ENCODE assay signal across 1 cellular context in the genomic region with DNA sequence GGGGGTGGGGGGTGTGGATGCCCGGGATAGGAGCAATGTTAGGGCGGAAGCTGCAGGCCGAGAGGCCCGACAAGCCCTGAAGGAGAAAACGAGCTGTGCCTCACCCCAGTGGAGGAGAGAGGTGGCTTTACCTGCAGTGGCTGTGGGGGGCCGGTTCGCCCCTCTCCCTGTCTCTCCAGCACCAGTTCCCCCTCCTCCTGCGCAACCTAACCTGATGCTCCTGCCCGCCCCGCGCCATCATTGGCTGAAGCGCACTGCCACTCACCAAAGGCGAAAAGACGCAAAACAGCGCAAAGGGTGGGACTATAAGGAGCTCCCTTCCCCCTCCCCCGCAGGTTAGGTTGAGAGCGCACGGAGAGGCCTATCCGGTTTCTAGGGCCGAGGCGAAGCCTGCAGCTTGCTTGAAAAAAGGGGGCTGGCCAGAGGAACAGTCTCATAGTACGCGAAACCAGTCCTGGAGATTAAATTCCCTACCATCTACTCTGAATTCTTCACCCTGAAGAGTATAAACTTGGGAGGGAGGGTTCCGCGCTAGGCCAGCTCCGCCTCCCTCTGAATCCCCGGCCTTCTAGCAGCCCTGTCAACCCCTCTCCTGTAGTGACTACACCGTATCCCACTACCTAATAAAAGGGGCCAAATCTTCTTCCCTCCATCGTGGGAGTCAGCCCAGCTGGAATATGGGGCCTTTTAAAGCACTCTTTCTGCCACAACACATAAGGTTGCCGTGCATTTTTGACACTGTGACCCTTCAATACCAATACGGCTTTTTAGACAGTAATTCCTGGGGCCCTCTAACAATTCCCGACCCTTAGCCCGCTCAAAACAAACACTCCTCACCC.
TF ChIP-seq lines count a peak whose summit lies in the region.

No MANE protein-coding gene starts in this region.

TF ChIP-seq in HepG2, 621 proteins besides CTCF, POLR2A, EP300 and RAD21 (continued from another document and continues in another):
- TF ChIP-seq, protein P1, sequence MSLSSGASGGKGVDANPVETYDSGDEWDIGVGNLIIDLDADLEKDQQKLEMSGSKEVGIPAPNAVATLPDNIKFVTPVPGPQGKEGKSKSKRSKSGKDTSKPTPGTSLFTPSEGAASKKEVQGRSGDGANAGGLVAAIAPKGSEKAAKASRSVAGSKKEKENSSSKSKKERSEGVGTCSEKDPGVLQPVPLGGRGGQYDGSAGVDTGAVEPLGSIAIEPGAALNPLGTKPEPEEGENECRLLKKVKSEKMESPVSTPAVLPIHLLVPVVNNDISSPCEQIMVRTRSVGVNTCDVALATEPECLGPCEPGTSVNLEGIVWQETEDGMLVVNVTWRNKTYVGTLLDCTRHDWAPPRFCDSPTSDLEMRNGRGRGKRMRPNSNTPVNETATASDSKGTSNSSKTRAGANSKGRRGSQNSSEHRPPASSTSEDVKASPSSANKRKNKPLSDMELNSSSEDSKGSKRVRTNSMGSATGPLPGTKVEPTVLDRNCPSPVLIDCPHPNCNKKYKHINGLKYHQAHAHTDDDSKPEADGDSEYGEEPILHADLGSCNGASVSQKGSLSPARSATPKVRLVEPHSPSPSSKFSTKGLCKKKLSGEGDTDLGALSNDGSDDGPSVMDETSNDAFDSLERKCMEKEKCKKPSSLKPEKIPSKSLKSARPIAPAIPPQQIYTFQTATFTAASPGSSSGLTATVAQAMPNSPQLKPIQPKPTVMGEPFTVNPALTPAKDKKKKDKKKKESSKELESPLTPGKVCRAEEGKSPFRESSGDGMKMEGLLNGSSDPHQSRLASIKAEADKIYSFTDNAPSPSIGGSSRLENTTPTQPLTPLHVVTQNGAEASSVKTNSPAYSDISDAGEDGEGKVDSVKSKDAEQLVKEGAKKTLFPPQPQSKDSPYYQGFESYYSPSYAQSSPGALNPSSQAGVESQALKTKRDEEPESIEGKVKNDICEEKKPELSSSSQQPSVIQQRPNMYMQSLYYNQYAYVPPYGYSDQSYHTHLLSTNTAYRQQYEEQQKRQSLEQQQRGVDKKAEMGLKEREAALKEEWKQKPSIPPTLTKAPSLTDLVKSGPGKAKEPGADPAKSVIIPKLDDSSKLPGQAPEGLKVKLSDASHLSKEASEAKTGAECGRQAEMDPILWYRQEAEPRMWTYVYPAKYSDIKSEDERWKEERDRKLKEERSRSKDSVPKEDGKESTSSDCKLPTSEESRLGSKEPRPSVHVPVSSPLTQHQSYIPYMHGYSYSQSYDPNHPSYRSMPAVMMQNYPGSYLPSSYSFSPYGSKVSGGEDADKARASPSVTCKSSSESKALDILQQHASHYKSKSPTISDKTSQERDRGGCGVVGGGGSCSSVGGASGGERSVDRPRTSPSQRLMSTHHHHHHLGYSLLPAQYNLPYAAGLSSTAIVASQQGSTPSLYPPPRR (CRISPR knock-in tag; IDR thresholded peaks at IDR 0.05; ENCODE audit: borderline replicate concordance) = no peak; the same call in 1 of the 2 replicates
- TF ChIP-seq ZNF644 (CRISPR knock-in tag; IDR thresholded peaks at IDR 0.05; ENCODE audit: low read depth) (no peak), AGO1 (IDR thresholded peaks at IDR 0.05; ENCODE audit: low read depth, low read length, poor library complexity, severe bottlenecking) (peak; percentile 89), ZNF563 (CRISPR knock-in tag; IDR thresholded peaks at IDR 0.05) (peak; percentile 22; the same call in 1 of the 2 replicates), MTF2 (CRISPR knock-in tag; IDR thresholded peaks at IDR 0.05; ENCODE audit: borderline replicate concordance) (0 out of 2 replicates have a peak, but pooled peaks have one; percentile 22), ARID2 (CRISPR knock-in tag; IDR thresholded peaks at IDR 0.05; ENCODE audit: borderline replicate concordance) (peak; percentile 80), KDM4B (CRISPR knock-in tag; IDR thresholded peaks at IDR 0.05) (peak; percentile 73; the same call in 1 of the 2 replicates), NFYB (CRISPR knock-in tag; IDR thresholded peaks at IDR 0.05) (peak; percentile 100), CCAR2 (optimal IDR thresholded peaks at IDR 0.05; ENCODE audit: low read depth, low read length) (peak; percentile 96), ZSCAN30 (CRISPR knock-in tag; IDR thresholded peaks at IDR 0.05) (no peak), ZNF768 (CRISPR knock-in tag; IDR thresholded peaks at IDR 0.05) (peak; percentile 75), TAF1 (CRISPR knock-in tag; IDR thresholded peaks at IDR 0.05) (peak; percentile 76; the same call in 1 of the 2 replicates), ZNF672 (CRISPR knock-in tag; IDR thresholded peaks at IDR 0.05) (no peak), ZFY (CRISPR knock-in tag; IDR thresholded peaks at IDR 0.05) (peak; percentile 100), ZNF441 (CRISPR knock-in tag; IDR thresholded peaks at IDR 0.05; ENCODE audit: borderline replicate concordance) (peak; percentile 62), SIX1 (CRISPR knock-in tag; IDR thresholded peaks at IDR 0.05; ENCODE audit: borderline replicate concordance) (peak; percentile 92), ZNF766 (CRISPR knock-in tag; IDR thresholded peaks at IDR 0.05; ENCODE audit: borderline replicate concordance) (peak; percentile 80; the same call in 1 of the 2 replicates), HMG20A (CRISPR knock-in tag; IDR thresholded peaks at IDR 0.05; ENCODE audit: borderline replicate concordance) (peak; percentile 35; the same call in 1 of the 2 replicates), MIER3 (CRISPR knock-in tag; IDR thresholded peaks at IDR 0.05; ENCODE audit: borderline replicate concordance) (peak; percentile 95), ZNF709 (CRISPR knock-in tag; IDR thresholded peaks at IDR 0.05) (0 out of 2 replicates have a peak, but pooled peaks have one; percentile 33), ZNF326 (CRISPR knock-in tag; IDR thresholded peaks at IDR 0.05; ENCODE audit: borderline replicate concordance) (peak; percentile 55; the same call in 1 of the 2 replicates), ZBTB42 (CRISPR knock-in tag; IDR thresholded peaks at IDR 0.05) (no peak), ZNF263 (CRISPR knock-in tag; IDR thresholded peaks at IDR 0.05) (peak; percentile 9), ZMYM4 (CRISPR knock-in tag; IDR thresholded peaks at IDR 0.05) (peak; percentile 87), RFX1 (IDR thresholded peaks at IDR 0.05) (no peak), HOXA5 (CRISPR knock-in tag; IDR thresholded peaks at IDR 0.05) (peak; percentile 81; the same call in 1 of the 2 replicates), PCBP2 (optimal IDR thresholded peaks at IDR 0.05; ENCODE audit: low read depth, low read length, poor library complexity, severe bottlenecking) (no peak), FOXJ3 (CRISPR knock-in tag; IDR thresholded peaks at IDR 0.05; ENCODE audit: borderline replicate concordance) (0 out of 2 replicates have a peak, but pooled peaks have one; percentile 60), AKAP8 (CRISPR knock-in tag; IDR thresholded peaks at IDR 0.05) (peak; percentile 94), ZC3H13 (CRISPR knock-in tag; IDR thresholded peaks at IDR 0.05) (peak; percentile 30), ZNF781 (CRISPR knock-in tag; IDR thresholded peaks at IDR 0.05; ENCODE audit: borderline replicate concordance, not compliant biosample characterization) (peak; percentile 85), BHLHE40 (IDR thresholded peaks at IDR 0.05; ENCODE audit: low read length) (0 out of 2 replicates have a peak, but pooled peaks have one; percentile 2), ZNF331 (CRISPR knock-in tag; IDR thresholded peaks at IDR 0.05) (peak; percentile 83)
- TF ChIP-seq, protein P2, sequence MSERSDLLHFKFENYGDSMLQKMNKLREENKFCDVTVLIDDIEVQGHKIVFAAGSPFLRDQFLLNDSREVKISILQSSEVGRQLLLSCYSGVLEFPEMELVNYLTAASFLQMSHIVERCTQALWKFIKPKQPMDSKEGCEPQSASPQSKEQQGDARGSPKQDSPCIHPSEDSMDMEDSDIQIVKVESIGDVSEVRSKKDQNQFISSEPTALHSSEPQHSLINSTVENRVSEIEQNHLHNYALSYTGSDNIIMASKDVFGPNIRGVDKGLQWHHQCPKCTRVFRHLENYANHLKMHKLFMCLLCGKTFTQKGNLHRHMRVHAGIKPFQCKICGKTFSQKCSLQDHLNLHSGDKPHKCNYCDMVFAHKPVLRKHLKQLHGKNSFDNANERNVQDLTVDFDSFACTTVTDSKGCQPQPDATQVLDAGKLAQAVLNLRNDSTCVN (CRISPR knock-in tag; IDR thresholded peaks at IDR 0.05; ENCODE audit: borderline replicate concordance) = peak; percentile 66; the same call in 1 of the 2 replicates
- TF ChIP-seq, protein P3, sequence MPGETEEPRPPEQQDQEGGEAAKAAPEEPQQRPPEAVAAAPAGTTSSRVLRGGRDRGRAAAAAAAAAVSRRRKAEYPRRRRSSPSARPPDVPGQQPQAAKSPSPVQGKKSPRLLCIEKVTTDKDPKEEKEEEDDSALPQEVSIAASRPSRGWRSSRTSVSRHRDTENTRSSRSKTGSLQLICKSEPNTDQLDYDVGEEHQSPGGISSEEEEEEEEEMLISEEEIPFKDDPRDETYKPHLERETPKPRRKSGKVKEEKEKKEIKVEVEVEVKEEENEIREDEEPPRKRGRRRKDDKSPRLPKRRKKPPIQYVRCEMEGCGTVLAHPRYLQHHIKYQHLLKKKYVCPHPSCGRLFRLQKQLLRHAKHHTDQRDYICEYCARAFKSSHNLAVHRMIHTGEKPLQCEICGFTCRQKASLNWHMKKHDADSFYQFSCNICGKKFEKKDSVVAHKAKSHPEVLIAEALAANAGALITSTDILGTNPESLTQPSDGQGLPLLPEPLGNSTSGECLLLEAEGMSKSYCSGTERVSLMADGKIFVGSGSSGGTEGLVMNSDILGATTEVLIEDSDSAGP (CRISPR knock-in tag; IDR thresholded peaks at IDR 0.05; ENCODE audit: borderline replicate concordance) = peak; percentile 96
- TF ChIP-seq, protein P4, sequence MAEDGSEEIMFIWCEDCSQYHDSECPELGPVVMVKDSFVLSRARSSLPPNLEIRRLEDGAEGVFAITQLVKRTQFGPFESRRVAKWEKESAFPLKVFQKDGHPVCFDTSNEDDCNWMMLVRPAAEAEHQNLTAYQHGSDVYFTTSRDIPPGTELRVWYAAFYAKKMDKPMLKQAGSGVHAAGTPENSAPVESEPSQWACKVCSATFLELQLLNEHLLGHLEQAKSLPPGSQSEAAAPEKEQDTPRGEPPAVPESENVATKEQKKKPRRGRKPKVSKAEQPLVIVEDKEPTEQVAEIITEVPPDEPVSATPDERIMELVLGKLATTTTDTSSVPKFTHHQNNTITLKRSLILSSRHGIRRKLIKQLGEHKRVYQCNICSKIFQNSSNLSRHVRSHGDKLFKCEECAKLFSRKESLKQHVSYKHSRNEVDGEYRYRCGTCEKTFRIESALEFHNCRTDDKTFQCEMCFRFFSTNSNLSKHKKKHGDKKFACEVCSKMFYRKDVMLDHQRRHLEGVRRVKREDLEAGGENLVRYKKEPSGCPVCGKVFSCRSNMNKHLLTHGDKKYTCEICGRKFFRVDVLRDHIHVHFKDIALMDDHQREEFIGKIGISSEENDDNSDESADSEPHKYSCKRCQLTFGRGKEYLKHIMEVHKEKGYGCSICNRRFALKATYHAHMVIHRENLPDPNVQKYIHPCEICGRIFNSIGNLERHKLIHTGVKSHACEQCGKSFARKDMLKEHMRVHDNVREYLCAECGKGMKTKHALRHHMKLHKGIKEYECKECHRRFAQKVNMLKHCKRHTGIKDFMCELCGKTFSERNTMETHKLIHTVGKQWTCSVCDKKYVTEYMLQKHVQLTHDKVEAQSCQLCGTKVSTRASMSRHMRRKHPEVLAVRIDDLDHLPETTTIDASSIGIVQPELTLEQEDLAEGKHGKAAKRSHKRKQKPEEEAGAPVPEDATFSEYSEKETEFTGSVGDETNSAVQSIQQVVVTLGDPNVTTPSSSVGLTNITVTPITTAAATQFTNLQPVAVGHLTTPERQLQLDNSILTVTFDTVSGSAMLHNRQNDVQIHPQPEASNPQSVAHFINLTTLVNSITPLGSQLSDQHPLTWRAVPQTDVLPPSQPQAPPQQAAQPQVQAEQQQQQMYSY (CRISPR knock-in tag; IDR thresholded peaks at IDR 0.05) = no peak
- TF ChIP-seq, protein P5, sequence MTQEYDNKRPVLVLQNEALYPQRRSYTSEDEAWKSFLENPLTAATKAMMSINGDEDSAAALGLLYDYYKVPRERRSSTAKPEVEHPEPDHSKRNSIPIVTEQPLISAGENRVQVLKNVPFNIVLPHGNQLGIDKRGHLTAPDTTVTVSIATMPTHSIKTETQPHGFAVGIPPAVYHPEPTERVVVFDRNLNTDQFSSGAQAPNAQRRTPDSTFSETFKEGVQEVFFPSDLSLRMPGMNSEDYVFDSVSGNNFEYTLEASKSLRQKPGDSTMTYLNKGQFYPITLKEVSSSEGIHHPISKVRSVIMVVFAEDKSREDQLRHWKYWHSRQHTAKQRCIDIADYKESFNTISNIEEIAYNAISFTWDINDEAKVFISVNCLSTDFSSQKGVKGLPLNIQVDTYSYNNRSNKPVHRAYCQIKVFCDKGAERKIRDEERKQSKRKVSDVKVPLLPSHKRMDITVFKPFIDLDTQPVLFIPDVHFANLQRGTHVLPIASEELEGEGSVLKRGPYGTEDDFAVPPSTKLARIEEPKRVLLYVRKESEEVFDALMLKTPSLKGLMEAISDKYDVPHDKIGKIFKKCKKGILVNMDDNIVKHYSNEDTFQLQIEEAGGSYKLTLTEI (CRISPR knock-in tag; conservative IDR thresholded peaks at IDR 0.05) = no peak
- TF ChIP-seq, protein P6, sequence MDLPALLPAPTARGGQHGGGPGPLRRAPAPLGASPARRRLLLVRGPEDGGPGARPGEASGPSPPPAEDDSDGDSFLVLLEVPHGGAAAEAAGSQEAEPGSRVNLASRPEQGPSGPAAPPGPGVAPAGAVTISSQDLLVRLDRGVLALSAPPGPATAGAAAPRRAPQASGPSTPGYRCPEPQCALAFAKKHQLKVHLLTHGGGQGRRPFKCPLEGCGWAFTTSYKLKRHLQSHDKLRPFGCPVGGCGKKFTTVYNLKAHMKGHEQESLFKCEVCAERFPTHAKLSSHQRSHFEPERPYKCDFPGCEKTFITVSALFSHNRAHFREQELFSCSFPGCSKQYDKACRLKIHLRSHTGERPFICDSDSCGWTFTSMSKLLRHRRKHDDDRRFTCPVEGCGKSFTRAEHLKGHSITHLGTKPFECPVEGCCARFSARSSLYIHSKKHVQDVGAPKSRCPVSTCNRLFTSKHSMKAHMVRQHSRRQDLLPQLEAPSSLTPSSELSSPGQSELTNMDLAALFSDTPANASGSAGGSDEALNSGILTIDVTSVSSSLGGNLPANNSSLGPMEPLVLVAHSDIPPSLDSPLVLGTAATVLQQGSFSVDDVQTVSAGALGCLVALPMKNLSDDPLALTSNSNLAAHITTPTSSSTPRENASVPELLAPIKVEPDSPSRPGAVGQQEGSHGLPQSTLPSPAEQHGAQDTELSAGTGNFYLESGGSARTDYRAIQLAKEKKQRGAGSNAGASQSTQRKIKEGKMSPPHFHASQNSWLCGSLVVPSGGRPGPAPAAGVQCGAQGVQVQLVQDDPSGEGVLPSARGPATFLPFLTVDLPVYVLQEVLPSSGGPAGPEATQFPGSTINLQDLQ (CRISPR knock-in tag; IDR thresholded peaks at IDR 0.05) = no peak; the same call in 1 of the 2 replicates
- TF ChIP-seq, protein P7, sequence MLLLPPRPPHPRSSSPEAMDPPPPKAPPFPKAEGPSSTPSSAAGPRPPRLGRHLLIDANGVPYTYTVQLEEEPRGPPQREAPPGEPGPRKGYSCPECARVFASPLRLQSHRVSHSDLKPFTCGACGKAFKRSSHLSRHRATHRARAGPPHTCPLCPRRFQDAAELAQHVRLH (CRISPR knock-in tag; IDR thresholded peaks at IDR 0.05; ENCODE audit: borderline replicate concordance, low read depth) = peak; percentile 82; the same call in 1 of the 2 replicates
- TF ChIP-seq, protein P8, sequence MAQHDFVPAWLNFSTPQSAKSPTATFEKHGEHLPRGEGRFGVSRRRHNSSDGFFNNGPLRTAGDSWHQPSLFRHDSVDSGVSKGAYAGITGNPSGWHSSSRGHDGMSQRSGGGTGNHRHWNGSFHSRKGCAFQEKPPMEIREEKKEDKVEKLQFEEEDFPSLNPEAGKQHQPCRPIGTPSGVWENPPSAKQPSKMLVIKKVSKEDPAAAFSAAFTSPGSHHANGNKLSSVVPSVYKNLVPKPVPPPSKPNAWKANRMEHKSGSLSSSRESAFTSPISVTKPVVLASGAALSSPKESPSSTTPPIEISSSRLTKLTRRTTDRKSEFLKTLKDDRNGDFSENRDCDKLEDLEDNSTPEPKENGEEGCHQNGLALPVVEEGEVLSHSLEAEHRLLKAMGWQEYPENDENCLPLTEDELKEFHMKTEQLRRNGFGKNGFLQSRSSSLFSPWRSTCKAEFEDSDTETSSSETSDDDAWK (CRISPR knock-in tag; IDR thresholded peaks at IDR 0.05) = no peak
